In the genomic region with DNA sequence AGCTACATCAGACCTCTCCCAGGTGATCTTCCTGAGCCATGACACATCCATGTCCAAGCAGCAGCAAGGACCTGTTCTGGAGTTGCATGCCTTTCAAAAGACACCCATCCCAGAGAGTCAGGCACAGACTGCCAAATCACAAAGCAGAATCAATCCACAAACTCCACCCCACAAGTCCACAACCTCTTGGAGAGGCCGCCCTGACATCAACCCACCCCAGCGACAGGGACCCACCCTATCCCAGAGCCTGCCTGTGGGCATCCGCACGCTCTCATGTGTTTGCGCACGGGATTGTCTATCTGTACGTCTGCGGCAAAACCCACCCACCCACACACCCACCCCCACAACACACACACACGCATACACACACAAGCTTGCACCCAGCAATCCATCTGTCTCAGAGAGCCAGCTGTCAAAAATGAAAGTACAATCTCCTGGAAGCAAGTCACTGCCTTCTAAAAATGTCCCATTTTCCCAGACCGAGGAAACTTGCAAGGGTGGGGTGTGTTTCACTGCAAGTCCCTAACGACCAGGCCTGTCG, we compare ENCODE assay signal across 10 cellular contexts. TPM values are rescaled to one million over a fixed set of nuclear protein-coding genes. Genes with fewer than 3 reads are reported as not detected.
DNase-seq lines count a peak whose midpoint lies in the region; TF ChIP-seq lines count a peak whose summit lies in the region.
"Had no signal": no experiment of that assay in that cellular context is flagged by ENCODE, and none has a peak within 500 bp of the region (broad histone marks: within the 10 kb centered on the region; RNA-seq: fewer than 3 reads in every experiment).

No MANE protein-coding gene starts in this region.

- no peak for DNase-seq in activated CD4-positive, alpha-beta T cell treated with anti-CD3 and anti-CD28 coated beads, Interleukin-2, amount 10 ng/mL, durations not matched to agents 24 days and 14 days
- DNase-seq in activated CD4-positive, alpha-beta T cell treated with anti-CD3 and anti-CD28 coated beads, Interleukin-2, amount 50 U/mL, for 4 hours: no peak
- DNase-seq in coronary artery (ENCODE audit: low spot score) (no peak), transverse colon (no peak), NCI-H1092 treated with DMSO at 0.1 percent for 48 hours (lab: John Stamatoyannopoulos, UW) (no peak), COLO668 (lab: John Stamatoyannopoulos, UW; ENCODE audit: unreplicated experiment) (no peak), DMS79 (lab: John Stamatoyannopoulos, UW) (no peak)
- DNase-seq: NCI-H526 treated with DMSO at 0.1 percent for 48 hours had no signal

- no peak for TF ChIP-seq CTCF in coronary artery (IDR thresholded peaks at IDR 0.05)
- TF ChIP-seq CTCF in transverse colon (IDR thresholded peaks at IDR 0.05): no peak

- H3K36me3 Mint-ChIP-seq in activated CD4-positive, alpha-beta T cell treated with anti-CD3 and anti-CD28 coated beads, Interleukin-2, amount 10 ng/mL, durations not matched to agents 24 days and 14 days (ENCODE audit: low read depth): peaks cover 63% of the 10 kb centered on the region

- 56% methylated on average over 12 of the region's 12 CpGs; no CpG with 5 or more reads in 1 of the 2 donors for WGBS in transverse colon (ENCODE audit: low coverage in 1 of 2), 2 donors

- peaks cover 89% of the 10 kb centered on the region for H3K4me1 ChIP-seq in muscle layer of colon (ENCODE audit: insufficient read depth, low read length)
- H3K4me1 ChIP-seq in transverse colon: peaks cover 82 to 99% (median 94%) of the 10 kb centered on the region in 4 donors

- no peak for TF ChIP-seq EP300 in transverse colon (IDR thresholded peaks at IDR 0.05; ENCODE audit: low read depth)

- intact Hi-C loops in activated CD4-positive, alpha-beta T cell treated with anti-CD3 and anti-CD28 coated beads, Interleukin-2, amount 10 ng/mL, durations not matched to agents 24 days and 14 days (cut with micrococcal nuclease): no loop called here
- intact Hi-C loops in transverse colon (cut with DNase I; ENCODE audit: low total_unique reads): no loop called here

- no peak overlapping the region for H3K9ac ChIP-seq in muscle layer of colon (ENCODE audit: low read length)

- no peaks in the 10 kb centered on the region for H3K9me3 Mint-ChIP-seq in activated CD4-positive, alpha-beta T cell treated with anti-CD3 and anti-CD28 coated beads, Interleukin-2, amount 10 ng/mL, durations not matched to agents 24 days and 14 days

- H3K27me3 ChIP-seq in muscle layer of colon (ENCODE audit: control insufficient read depth in 1 of 2, insufficient read depth in 2 of 2, low read length in 2 of 2) (no peaks in the 10 kb centered on the region), transverse colon (no peaks in the 10 kb centered on the region)

- in situ Hi-C loops in transverse colon (cut with MboI; ENCODE audit: low pct_ligation_motif_present in 1 of 4, low pct_unique_long_range_greater_than_20kb in 1 of 4, low sequenced_read_pairs in 3 of 4): no loop called here

- H3K4me3 Mint-ChIP-seq in activated CD4-positive, alpha-beta T cell treated with anti-CD3 and anti-CD28 coated beads, Interleukin-2, amount 10 ng/mL, durations not matched to agents 24 days and 14 days: peak overlapping the region; percentile 43

- peaks cover 84% of the 10 kb centered on the region for H3K4me1 Mint-ChIP-seq in activated CD4-positive, alpha-beta T cell treated with anti-CD3 and anti-CD28 coated beads, Interleukin-2, amount 10 ng/mL, durations not matched to agents 24 days and 14 days

- peak overlapping the region; percentile 63 for H3K27ac Mint-ChIP-seq in activated CD4-positive, alpha-beta T cell treated with anti-CD3 and anti-CD28 coated beads, Interleukin-2, amount 10 ng/mL, durations not matched to agents 24 days and 14 days

- no peaks in the 10 kb centered on the region for H3K27me3 Mint-ChIP-seq in activated CD4-positive, alpha-beta T cell treated with anti-CD3 and anti-CD28 coated beads, Interleukin-2, amount 10 ng/mL, durations not matched to agents 24 days and 14 days

- peak overlapping the region; percentile 94 to 98 for H3K27ac ChIP-seq in coronary artery
- H3K27ac ChIP-seq in muscle layer of colon (ENCODE audit: low read depth, low read length): peak overlapping the region; percentile 76
- H3K27ac ChIP-seq in transverse colon: peak overlapping the region; percentile 92 to 100 (median 98)

- H3K9me3 ChIP-seq in muscle layer of colon (ENCODE audit: low read length) (no peaks in the 10 kb centered on the region), transverse colon (no peaks in the 10 kb centered on the region)
- H3K9me3 ChIP-seq: HAP-1 had no signal

- H3K36me3 ChIP-seq in muscle layer of colon (ENCODE audit: insufficient read depth, low read length): peaks cover 13% of the 10 kb centered on the region
- H3K36me3 ChIP-seq in transverse colon: no peaks in the 10 kb centered on the region

- H3K4me3 ChIP-seq in coronary artery: peak overlapping the region; percentile 90
- peak overlapping the region in 1 of 2 donors; percentile 36 for H3K4me3 ChIP-seq in muscle layer of colon (ENCODE audit: low read depth in 1 of 2, low read length in 2 of 2)
- peak overlapping the region in 1 of 4 donors; percentile 25 for H3K4me3 ChIP-seq in transverse colon
- H3K4me3 ChIP-seq: HAP-1 had no signal

- TF ChIP-seq POLR2A in transverse colon (IDR thresholded peaks at IDR 0.05): no peak

RNA-seq across cellular contexts. Expression of a gene that starts 11.9 kb away (rescaled TPM):
- 21.8 and 22.4 TPM in 2 replicates for total RNA-seq in activated CD4-positive, alpha-beta T cell treated with anti-CD3 and anti-CD28 coated beads, Interleukin-2, amount 10 ng/mL, durations not matched to agents 24 days and 14 days
- total RNA-seq in transverse colon: 100 to 1,000 TPM in 1 of 4 donors, 10 to 100 TPM in 3; 76.0 to 199 (median 77.1) TPM
